11 cellular contexts compared by ENCODE assay signal in genomic region chr1:174976436-174977107, GRCh38. TPM values are rescaled to one million over a fixed set of nuclear protein-coding genes. Genes with fewer than 3 reads are reported as not detected.
DNase-seq lines count a peak whose midpoint lies in the region; ATAC-seq and TF ChIP-seq lines count a peak whose summit lies in the region.
"Had no signal": no experiment of that assay in that cellular context is flagged by ENCODE, and none has a peak within 500 bp of the region (broad histone marks: within the 10 kb centered on the region; RNA-seq: fewer than 3 reads in every experiment).

No MANE protein-coding gene starts in this region.

- peaks cover under 1% of the 10 kb centered on the region for H3K27me3 Mint-ChIP-seq in endothelial cell (ENCODE audit: unreplicated experiment)

- H3K27me3 ChIP-seq in PC-3 (ENCODE audit: low read length) = no peaks in the 10 kb centered on the region

- no peaks in the 10 kb centered on the region for H3K36me3 Mint-ChIP-seq in endothelial cell (ENCODE audit: low read depth, unreplicated experiment)

- CTCF ChIA-PET in PC-3 (lab: Charles Lee) = interaction anchor here (0.6 kb wide), 1 partner anchor 45 kb away, joined by 4 read pairs; no protein-coding TSS in a partner anchor

- H3K36me3 ChIP-seq in PC-3 (ENCODE audit: low read depth, low read length) = no peaks in the 10 kb centered on the region

- H3K4me1 Mint-ChIP-seq in endothelial cell (ENCODE audit: unreplicated experiment) = peaks cover 12% of the 10 kb centered on the region

- H3K4me1 ChIP-seq in PC-3 (ENCODE audit: insufficient read depth, low read length) = peaks cover 22% of the 10 kb centered on the region

- no peaks in the 10 kb centered on the region for H4K20me1 ChIP-seq in PC-3 (ENCODE audit: low read length)

- H3K9me3 ChIP-seq in PC-3 (ENCODE audit: low read length) = no peaks in the 10 kb centered on the region

- no peaks in the 10 kb centered on the region for H3F3A ChIP-seq in PC-3 (ENCODE audit: low read length, unreplicated experiment)

- no peaks in the 10 kb centered on the region for H3K79me2 ChIP-seq in PC-3 (ENCODE audit: low read length)

- H2AFZ ChIP-seq in PC-3 (ENCODE audit: low read length) = no peak overlapping the region

- ATAC-seq in PC-3 (peak; percentile 85), omental fat pad (ENCODE audit: low FRiP score) (peak; percentile 83)

- H3K4me2 ChIP-seq in PC-3 (ENCODE audit: low read length) = no peak overlapping the region

- H3K4me3 ChIP-seq in PC-3 (ENCODE audit: low read length) = no peak overlapping the region
- H3K4me3 ChIP-seq: SK-N-MC had no signal

- BruUV-seq in PC-3 (replicated peaks; lab: Mats Ljungman, UMichigan) = no TSS peak

- no peak for TF ChIP-seq CTCF in PC-3 (conservative IDR thresholded peaks at IDR 0.05; ENCODE audit: low read depth, low read length)
- no peak for TF ChIP-seq CTCF in endothelial cell (IDR thresholded peaks at IDR 0.05; ENCODE audit: unreplicated experiment)
- no peak for TF ChIP-seq CTCF in omental fat pad (IDR thresholded peaks at IDR 0.05)

- POLR2A ChIA-PET in PC-3 (lab: Charles Lee; ENCODE audit: unreplicated experiment) = no interaction called here

- intact Hi-C loops in PC-3 (cut with micrococcal nuclease) = no loop called here

- DNase-seq in EL (peak; percentile 46), PC-3 (peak; percentile 71), endothelial cell (ENCODE audit: low spot score) (no peak), omental fat pad (ENCODE audit: low spot score) (no peak), NCI-H1105 treated with DMSO at 0.1 percent for 48 hours (lab: John Stamatoyannopoulos, UW) (no peak), SHP77 (lab: John Stamatoyannopoulos, UW) (no peak), NCI-H2081 treated with DMSO at 0.1 percent for 48 hours (lab: John Stamatoyannopoulos, UW) (no peak), dermis blood vessel endothelial cell (no peak)
- DNase-seq: activated CD8-positive, alpha-beta memory T cell treated with anti-CD3 and anti-CD28 coated beads, Interleukin-2, amount 50 U/mL, for 4 hours; NCI-H1436 had no signal

- peak overlapping the region; percentile 20 for H3K27ac ChIP-seq in PC-3 (ENCODE audit: low read length)
- H3K27ac ChIP-seq: SK-N-MC had no signal

- H3K9me2 ChIP-seq in PC-3 (replicated peaks; ENCODE audit: low read length) = no peaks in the 10 kb centered on the region

- no peaks in the 10 kb centered on the region for H3K9me3 Mint-ChIP-seq in endothelial cell (ENCODE audit: unreplicated experiment)

- H3K9ac ChIP-seq in PC-3 (ENCODE audit: low read length) = no peak overlapping the region

- no peak overlapping the region for H3K4me3 Mint-ChIP-seq in endothelial cell (ENCODE audit: unreplicated experiment)

- peak overlapping the region; percentile 18 for H3K27ac Mint-ChIP-seq in endothelial cell (ENCODE audit: unreplicated experiment)

RNA-seq across cellular contexts. Expression of gene CACYBP, which starts 23.2 kb away (rescaled TPM):
- total RNA-seq in PC-3 (2014; rRNA removed) (342 and 498 TPM in 2 replicates), endothelial cell (ENCODE audit: unreplicated experiment) (95.0 TPM), omental fat pad (100 to 1,000 TPM in 2 of 4 donors, 10 to 100 TPM in 2; 53.2 to 149 (median 89.1) TPM), dermis blood vessel endothelial cell (266 and 537 TPM in 2 replicates)

RNA-seq across cellular contexts. Expression of gene MRPS14, which starts 46.7 kb away (rescaled TPM):
- 18.8 and 21.8 TPM in 2 replicates for total RNA-seq in PC-3 (2014; rRNA removed)
- total RNA-seq in endothelial cell (ENCODE audit: unreplicated experiment) = 41.5 TPM
- total RNA-seq in omental fat pad = 10 to 100 TPM; 14.9 to 37.0 (median 23.5) TPM
- 27.1 and 27.4 TPM in 2 replicates for total RNA-seq in dermis blood vessel endothelial cell

Comparison
In these comparisons a context has a peak if more than half of its experiments do, and no peak if none do; other contexts are left out.
1. DNase-seq: peak in EL (single experiment) and PC-3 (single experiment); none in endothelial cell (single experiment), omental fat pad (single experiment), NCI-H1105 treated with DMSO at 0.1 percent for 48 hours (single experiment), SHP77 (0 of 2), NCI-H2081 treated with DMSO at 0.1 percent for 48 hours (single experiment) and dermis blood vessel endothelial cell (single experiment).